Comparison of ENCODE assay signal across 1 cellular context in the genomic region with DNA sequence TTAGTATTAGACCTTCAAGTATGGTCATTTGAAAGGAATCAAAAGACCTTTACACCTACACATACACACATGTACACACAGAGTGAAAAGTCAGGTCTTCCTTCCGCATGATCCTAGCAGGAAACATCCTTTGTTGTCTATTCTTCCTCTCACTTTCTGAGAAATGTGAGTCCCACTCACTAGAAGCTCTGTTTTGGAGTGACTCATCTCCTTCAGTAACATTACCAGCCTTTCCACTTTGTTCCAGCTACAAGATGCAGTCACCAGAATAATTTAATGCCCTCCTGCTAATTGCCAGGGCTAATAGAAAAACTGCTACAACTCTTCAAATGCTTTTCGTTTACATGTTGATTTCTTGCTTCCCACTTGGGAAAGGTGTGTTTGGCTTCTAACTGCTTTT.
TF ChIP-seq lines count a peak whose summit lies in the region.

No MANE protein-coding gene starts in this region.

TF ChIP-seq in H1, 55 proteins besides CTCF, POLR2A, EP300 and RAD21:
- TF ChIP-seq TCF12 (IDR thresholded peaks at IDR 0.05; ENCODE audit: low read depth, low read length) (no peak), HDAC2 (IDR thresholded peaks at IDR 0.05; ENCODE audit: borderline replicate concordance in 1 of 2, low read depth in 2 of 2, low read length in 2 of 2) (no peak), RNF2 (IDR thresholded peaks at IDR 0.05; ENCODE audit: borderline replicate concordance, low read depth, low read length, missing control alignments, poor library complexity, severe bottlenecking) (no peak), CEBPB (IDR thresholded peaks at IDR 0.05; ENCODE audit: low read depth, low read length) (no peak), CTBP2 (IDR thresholded peaks at IDR 0.05; ENCODE audit: borderline replicate concordance, insufficient read depth, insufficient read length, low read length) (no peak), KDM1A (IDR thresholded peaks at IDR 0.05; ENCODE audit: borderline replicate concordance, low read length) (no peak), POU5F1 (IDR thresholded peaks at IDR 0.05; ENCODE audit: low read depth, low read length) (no peak), SAP30 (IDR thresholded peaks at IDR 0.05; ENCODE audit: insufficient read depth, insufficient replicate concordance, low read length) (no peak), ZNF274 (IDR thresholded peaks at IDR 0.05; ENCODE audit: borderline replicate concordance, extremely low read depth, low read length) (no peak), FOSL1 (IDR thresholded peaks at IDR 0.05; ENCODE audit: insufficient read depth, low read depth, low read length) (no peak), JUND (IDR thresholded peaks at IDR 0.05; ENCODE audit: low read length) (no peak), CHD2 (IDR thresholded peaks at IDR 0.05; ENCODE audit: low read length) (no peak), KDM4A (IDR thresholded peaks at IDR 0.05; ENCODE audit: low read depth, low read length, severe bottlenecking) (no peak)
- TF ChIP-seq, protein P1, sequence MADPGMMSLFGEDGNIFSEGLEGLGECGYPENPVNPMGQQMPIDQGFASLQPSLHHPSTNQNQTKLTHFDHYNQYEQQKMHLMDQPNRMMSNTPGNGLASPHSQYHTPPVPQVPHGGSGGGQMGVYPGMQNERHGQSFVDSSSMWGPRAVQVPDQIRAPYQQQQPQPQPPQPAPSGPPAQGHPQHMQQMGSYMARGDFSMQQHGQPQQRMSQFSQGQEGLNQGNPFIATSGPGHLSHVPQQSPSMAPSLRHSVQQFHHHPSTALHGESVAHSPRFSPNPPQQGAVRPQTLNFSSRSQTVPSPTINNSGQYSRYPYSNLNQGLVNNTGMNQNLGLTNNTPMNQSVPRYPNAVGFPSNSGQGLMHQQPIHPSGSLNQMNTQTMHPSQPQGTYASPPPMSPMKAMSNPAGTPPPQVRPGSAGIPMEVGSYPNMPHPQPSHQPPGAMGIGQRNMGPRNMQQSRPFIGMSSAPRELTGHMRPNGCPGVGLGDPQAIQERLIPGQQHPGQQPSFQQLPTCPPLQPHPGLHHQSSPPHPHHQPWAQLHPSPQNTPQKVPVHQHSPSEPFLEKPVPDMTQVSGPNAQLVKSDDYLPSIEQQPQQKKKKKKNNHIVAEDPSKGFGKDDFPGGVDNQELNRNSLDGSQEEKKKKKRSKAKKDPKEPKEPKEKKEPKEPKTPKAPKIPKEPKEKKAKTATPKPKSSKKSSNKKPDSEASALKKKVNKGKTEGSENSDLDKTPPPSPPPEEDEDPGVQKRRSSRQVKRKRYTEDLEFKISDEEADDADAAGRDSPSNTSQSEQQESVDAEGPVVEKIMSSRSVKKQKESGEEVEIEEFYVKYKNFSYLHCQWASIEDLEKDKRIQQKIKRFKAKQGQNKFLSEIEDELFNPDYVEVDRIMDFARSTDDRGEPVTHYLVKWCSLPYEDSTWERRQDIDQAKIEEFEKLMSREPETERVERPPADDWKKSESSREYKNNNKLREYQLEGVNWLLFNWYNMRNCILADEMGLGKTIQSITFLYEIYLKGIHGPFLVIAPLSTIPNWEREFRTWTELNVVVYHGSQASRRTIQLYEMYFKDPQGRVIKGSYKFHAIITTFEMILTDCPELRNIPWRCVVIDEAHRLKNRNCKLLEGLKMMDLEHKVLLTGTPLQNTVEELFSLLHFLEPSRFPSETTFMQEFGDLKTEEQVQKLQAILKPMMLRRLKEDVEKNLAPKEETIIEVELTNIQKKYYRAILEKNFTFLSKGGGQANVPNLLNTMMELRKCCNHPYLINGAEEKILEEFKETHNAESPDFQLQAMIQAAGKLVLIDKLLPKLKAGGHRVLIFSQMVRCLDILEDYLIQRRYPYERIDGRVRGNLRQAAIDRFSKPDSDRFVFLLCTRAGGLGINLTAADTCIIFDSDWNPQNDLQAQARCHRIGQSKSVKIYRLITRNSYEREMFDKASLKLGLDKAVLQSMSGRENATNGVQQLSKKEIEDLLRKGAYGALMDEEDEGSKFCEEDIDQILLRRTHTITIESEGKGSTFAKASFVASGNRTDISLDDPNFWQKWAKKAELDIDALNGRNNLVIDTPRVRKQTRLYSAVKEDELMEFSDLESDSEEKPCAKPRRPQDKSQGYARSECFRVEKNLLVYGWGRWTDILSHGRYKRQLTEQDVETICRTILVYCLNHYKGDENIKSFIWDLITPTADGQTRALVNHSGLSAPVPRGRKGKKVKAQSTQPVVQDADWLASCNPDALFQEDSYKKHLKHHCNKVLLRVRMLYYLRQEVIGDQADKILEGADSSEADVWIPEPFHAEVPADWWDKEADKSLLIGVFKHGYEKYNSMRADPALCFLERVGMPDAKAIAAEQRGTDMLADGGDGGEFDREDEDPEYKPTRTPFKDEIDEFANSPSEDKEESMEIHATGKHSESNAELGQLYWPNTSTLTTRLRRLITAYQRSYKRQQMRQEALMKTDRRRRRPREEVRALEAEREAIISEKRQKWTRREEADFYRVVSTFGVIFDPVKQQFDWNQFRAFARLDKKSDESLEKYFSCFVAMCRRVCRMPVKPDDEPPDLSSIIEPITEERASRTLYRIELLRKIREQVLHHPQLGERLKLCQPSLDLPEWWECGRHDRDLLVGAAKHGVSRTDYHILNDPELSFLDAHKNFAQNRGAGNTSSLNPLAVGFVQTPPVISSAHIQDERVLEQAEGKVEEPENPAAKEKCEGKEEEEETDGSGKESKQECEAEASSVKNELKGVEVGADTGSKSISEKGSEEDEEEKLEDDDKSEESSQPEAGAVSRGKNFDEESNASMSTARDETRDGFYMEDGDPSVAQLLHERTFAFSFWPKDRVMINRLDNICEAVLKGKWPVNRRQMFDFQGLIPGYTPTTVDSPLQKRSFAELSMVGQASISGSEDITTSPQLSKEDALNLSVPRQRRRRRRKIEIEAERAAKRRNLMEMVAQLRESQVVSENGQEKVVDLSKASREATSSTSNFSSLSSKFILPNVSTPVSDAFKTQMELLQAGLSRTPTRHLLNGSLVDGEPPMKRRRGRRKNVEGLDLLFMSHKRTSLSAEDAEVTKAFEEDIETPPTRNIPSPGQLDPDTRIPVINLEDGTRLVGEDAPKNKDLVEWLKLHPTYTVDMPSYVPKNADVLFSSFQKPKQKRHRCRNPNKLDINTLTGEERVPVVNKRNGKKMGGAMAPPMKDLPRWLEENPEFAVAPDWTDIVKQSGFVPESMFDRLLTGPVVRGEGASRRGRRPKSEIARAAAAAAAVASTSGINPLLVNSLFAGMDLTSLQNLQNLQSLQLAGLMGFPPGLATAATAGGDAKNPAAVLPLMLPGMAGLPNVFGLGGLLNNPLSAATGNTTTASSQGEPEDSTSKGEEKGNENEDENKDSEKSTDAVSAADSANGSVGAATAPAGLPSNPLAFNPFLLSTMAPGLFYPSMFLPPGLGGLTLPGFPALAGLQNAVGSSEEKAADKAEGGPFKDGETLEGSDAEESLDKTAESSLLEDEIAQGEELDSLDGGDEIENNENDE (IDR thresholded peaks at IDR 0.05; ENCODE audit: insufficient replicate concordance, low read length) = no peak
- TF ChIP-seq, protein P2, sequence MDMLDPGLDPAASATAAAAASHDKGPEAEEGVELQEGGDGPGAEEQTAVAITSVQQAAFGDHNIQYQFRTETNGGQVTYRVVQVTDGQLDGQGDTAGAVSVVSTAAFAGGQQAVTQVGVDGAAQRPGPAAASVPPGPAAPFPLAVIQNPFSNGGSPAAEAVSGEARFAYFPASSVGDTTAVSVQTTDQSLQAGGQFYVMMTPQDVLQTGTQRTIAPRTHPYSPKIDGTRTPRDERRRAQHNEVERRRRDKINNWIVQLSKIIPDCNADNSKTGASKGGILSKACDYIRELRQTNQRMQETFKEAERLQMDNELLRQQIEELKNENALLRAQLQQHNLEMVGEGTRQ (IDR thresholded peaks at IDR 0.05; ENCODE audit: low read length) = no peak
